1 cellular context compared by ENCODE assay signal in the genomic region with DNA sequence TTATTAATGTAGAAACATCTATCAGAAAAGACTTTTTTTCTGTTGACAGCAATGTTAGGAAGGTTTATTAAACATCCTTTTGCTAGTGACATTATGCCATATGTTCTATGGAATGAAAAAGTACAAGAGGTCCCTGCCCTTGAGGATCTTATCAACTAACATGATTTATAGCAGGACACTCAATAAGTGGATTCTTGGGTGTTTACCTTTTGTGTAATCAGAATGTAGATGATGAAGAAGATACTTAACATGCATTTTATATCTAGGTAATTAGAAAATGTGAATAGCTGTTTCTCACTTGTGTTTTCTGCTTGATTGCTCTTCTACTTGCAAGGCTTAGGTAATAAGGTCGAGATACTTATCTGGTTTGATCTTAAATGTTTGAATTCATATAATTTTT.
TF ChIP-seq lines count a peak whose summit lies in the region.

No MANE protein-coding gene starts in this region.

TF ChIP-seq in HepG2, 621 proteins besides CTCF, POLR2A, EP300 and RAD21:
- TF ChIP-seq ZBTB25 (CRISPR knock-in tag; IDR thresholded peaks at IDR 0.05) (no peak), KLF9 (CRISPR knock-in tag; IDR thresholded peaks at IDR 0.05; ENCODE audit: low read depth) (no peak), ATRX (CRISPR knock-in tag; IDR thresholded peaks at IDR 0.05; ENCODE audit: borderline replicate concordance) (no peak), ZNF451 (CRISPR knock-in tag; IDR thresholded peaks at IDR 0.05) (no peak), ZNF274 (CRISPR knock-in tag; IDR thresholded peaks at IDR 0.05) (no peak), SOX13 (IDR thresholded peaks at IDR 0.05) (no peak), SOX13 (CRISPR knock-in tag; conservative IDR thresholded peaks at IDR 0.05 in 1 of 2, IDR thresholded peaks at IDR 0.05 in 1 of 2) (no peak), SNAPC2 (CRISPR knock-in tag; IDR thresholded peaks at IDR 0.05) (no peak), TFAP4 (IDR thresholded peaks at IDR 0.05; ENCODE audit: borderline replicate concordance, low read depth) (no peak), TAF15 (IDR thresholded peaks at IDR 0.05; ENCODE audit: low read depth, low read length, poor library complexity, severe bottlenecking) (no peak), ZBTB10 (CRISPR knock-in tag; IDR thresholded peaks at IDR 0.05; ENCODE audit: borderline replicate concordance) (no peak), ISX (CRISPR knock-in tag; conservative IDR thresholded peaks at IDR 0.05) (no peak), ZFY (CRISPR knock-in tag; IDR thresholded peaks at IDR 0.05) (no peak), XRCC5 (optimal IDR thresholded peaks at IDR 0.05; ENCODE audit: low read length) (no peak)
TF ChIP-seq in HepG2: peak in this region for 0.
